16 cellular contexts compared by ENCODE assay signal in genomic region chr12:88836156-88836555, GRCh38.
"Had no signal": no experiment of that assay in that cellular context is flagged by ENCODE, and none has a peak within 500 bp of the region (broad histone marks: within the 10 kb centered on the region; RNA-seq: fewer than 3 reads in every experiment).

No MANE protein-coding gene starts in this region.

- H3K27ac ChIP-seq: ascending aorta, coronary artery, prostate gland, VCaP had no signal

- H3K36me3 ChIP-seq: ascending aorta, prostate gland had no signal

- DNase-seq: activated CD4-positive, alpha-beta T cell treated with anti-CD3 and anti-CD28 coated beads for 36 hours; activated CD8-positive, alpha-beta memory T cell treated with anti-CD3 and anti-CD28 coated beads, Interleukin-2, amount 50 U/mL, for 48 hours; activated CD8-positive, alpha-beta T cell treated with anti-CD3 and anti-CD28 coated beads, Interleukin-2, amount 10 ng/mL, durations not matched to agents 7 days and 5 days; caudate nucleus; effector CD4-positive, alpha-beta T cell; hypothalamus; left colon; mesenchymal stem cell; occipital lobe; stimulated activated CD4-positive, alpha-beta T cell treated with anti-CD3 and anti-CD28 coated beads, Interleukin-4, amount 100 ng/mL, for 1 hour; stimulated activated CD8-positive, alpha-beta memory T cell treated with anti-CD3 and anti-CD28 coated beads, Interleukin-4, amount 100 ng/mL, for 48 hours; T-helper 1 cell had no signal

- H3K9me3 ChIP-seq: prostate gland had no signal

- H3K4me1 ChIP-seq: ascending aorta, prostate gland had no signal

- H3K4me3 ChIP-seq: ascending aorta, coronary artery, prostate gland had no signal

- ATAC-seq: activated CD4-positive, alpha-beta T cell treated with anti-CD3 and anti-CD28 coated beads for 36 hours; activated CD8-positive, alpha-beta T cell treated with anti-CD3 and anti-CD28 coated beads, Interleukin-2, amount 10 ng/mL, durations not matched to agents 7 days and 5 days; left colon had no signal

- H3K27me3 ChIP-seq: ascending aorta had no signal
